In genomic region chr9:115164511-115164974, GRCh38 we compare ENCODE assay signal across 10 cellular contexts. TPM values are rescaled to one million over a fixed set of nuclear protein-coding genes. Genes with fewer than 3 reads are reported as not detected.
DNase-seq lines count a peak whose midpoint lies in the region; ATAC-seq and FAIRE-seq lines count a peak whose summit lies in the region.
"Had no signal": no experiment of that assay in that cellular context is flagged by ENCODE, and none has a peak within 500 bp of the region (broad histone marks: within the 10 kb centered on the region; RNA-seq: fewer than 3 reads in every experiment).

No MANE protein-coding gene starts in this region.

- no peak overlapping the region for H3K4me3 Mint-ChIP-seq in activated T-helper 1 cell treated with anti-CD3 and anti-CD28 coated beads, Interleukin-12 subunit alpha, Interleukin-12 subunit beta, Interleukin-2, Interleukin-4 antibody, amounts not matched to agents 30 ng/mL and 10 ng/mL and 1 ng/mL, durations not matched to agents 14 hours and 24 hours and 36 hours

- no peaks in the 10 kb centered on the region for H3K4me1 Mint-ChIP-seq in activated T-helper 1 cell treated with anti-CD3 and anti-CD28 coated beads, Interleukin-12 subunit alpha, Interleukin-12 subunit beta, Interleukin-2, Interleukin-4 antibody, amounts not matched to agents 30 ng/mL and 10 ng/mL and 1 ng/mL, durations not matched to agents 14 hours and 24 hours and 36 hours (ENCODE audit: low read depth)

- peaks cover 21% of the 10 kb centered on the region for H3K9me3 Mint-ChIP-seq in activated T-helper 1 cell treated with anti-CD3 and anti-CD28 coated beads, Interleukin-12 subunit alpha, Interleukin-12 subunit beta, Interleukin-2, Interleukin-4 antibody, amounts not matched to agents 30 ng/mL and 10 ng/mL and 1 ng/mL, durations not matched to agents 14 hours and 24 hours and 36 hours

- H3K27ac Mint-ChIP-seq in activated T-helper 1 cell treated with anti-CD3 and anti-CD28 coated beads, Interleukin-12 subunit alpha, Interleukin-12 subunit beta, Interleukin-2, Interleukin-4 antibody, amounts not matched to agents 30 ng/mL and 10 ng/mL and 1 ng/mL, durations not matched to agents 14 hours and 24 hours and 36 hours = no peak overlapping the region

- H3K27me3 Mint-ChIP-seq in activated T-helper 1 cell treated with anti-CD3 and anti-CD28 coated beads, Interleukin-12 subunit alpha, Interleukin-12 subunit beta, Interleukin-2, Interleukin-4 antibody, amounts not matched to agents 30 ng/mL and 10 ng/mL and 1 ng/mL, durations not matched to agents 14 hours and 24 hours and 36 hours (ENCODE audit: insufficient read depth) = peaks cover 6% of the 10 kb centered on the region

- FAIRE-seq in RCC 7860 (lab: Jason Lieb, UNC) (peak; percentile 98), frontal cortex (lab: Jason Lieb, UNC) (peak; percentile 26)

- peaks cover 5% of the 10 kb centered on the region for H3K36me3 Mint-ChIP-seq in activated T-helper 1 cell treated with anti-CD3 and anti-CD28 coated beads, Interleukin-12 subunit alpha, Interleukin-12 subunit beta, Interleukin-2, Interleukin-4 antibody, amounts not matched to agents 30 ng/mL and 10 ng/mL and 1 ng/mL, durations not matched to agents 14 hours and 24 hours and 36 hours (ENCODE audit: low read depth)

- no peak for ATAC-seq in HG03039 (IDR thresholded peaks at IDR 0.05; ENCODE audit: unreplicated experiment)

- DNase-seq in DMS 273 (lab: John Stamatoyannopoulos, UW; ENCODE audit: unreplicated experiment) = peak; percentile 38
- DNase-seq in DMS 273 treated with DMSO at 0.1 percent for 48 hours (lab: John Stamatoyannopoulos, UW) = no peak
- peak; percentile 98 for DNase-seq in RCC 7860 (ENCODE audit: low spot score)
- peak; percentile 10 to 36 for DNase-seq in frontal cortex (ENCODE audit: low spot score in 2 of 2)
- DNase-seq in stromal cell of bone marrow (ENCODE audit: low read depth) = peak; percentile 31
- no peak for DNase-seq in activated T-helper 1 cell treated with anti-CD3 and anti-CD28 coated beads, Interleukin-12 subunit alpha, Interleukin-12 subunit beta, Interleukin-2, Interleukin-4 antibody, amounts not matched to agents 30 ng/mL and 10 ng/mL and 1 ng/mL, durations not matched to agents 14 hours and 24 hours and 36 hours (ENCODE audit: low spot score)
- DNase-seq in NOMO-1 treated with dmso at 0.1 percent for 144 hours (lab: John Stamatoyannopoulos, UW; ENCODE audit: unreplicated experiment) = no peak
- DNase-seq: dermis blood vessel endothelial cell, NCI-H2081 treated with DMSO at 0.1 percent for 48 hours had no signal

- intact Hi-C loops in activated T-helper 1 cell treated with anti-CD3 and anti-CD28 coated beads, Interleukin-12 subunit alpha, Interleukin-12 subunit beta, Interleukin-2, Interleukin-4 antibody, amounts not matched to agents 30 ng/mL and 10 ng/mL and 1 ng/mL, durations not matched to agents 14 hours and 24 hours and 36 hours (cut with micrococcal nuclease) = no loop called here

RNA-seq across cellular contexts. Expression of gene TNC, which starts 46.6 kb away (rescaled TPM):
- 39.9 TPM for total RNA-seq in frontal cortex
- 0.60 and 0.61 TPM in 2 replicates for total RNA-seq in activated T-helper 1 cell treated with anti-CD3 and anti-CD28 coated beads, Interleukin-12 subunit alpha, Interleukin-12 subunit beta, Interleukin-2, Interleukin-4 antibody, amounts not matched to agents 30 ng/mL and 10 ng/mL and 1 ng/mL, durations not matched to agents 14 hours and 24 hours and 36 hours

Comparison
In these comparisons a context has a peak if more than half of its experiments do, and no peak if none do; other contexts are left out.
1. DNase-seq: peak in DMS 273 (single experiment), RCC 7860 (single experiment), frontal cortex (2 of 2) and stromal cell of bone marrow (single experiment); none in DMS 273 treated with DMSO at 0.1 percent for 48 hours (single experiment), activated T-helper 1 cell treated with anti-CD3 and anti-CD28 coated beads, Interleukin-12 subunit alpha, Interleukin-12 subunit beta, Interleukin-2, Interleukin-4 antibody, amounts not matched to agents 30 ng/mL and 10 ng/mL and 1 ng/mL, durations not matched to agents 14 hours and 24 hours and 36 hours (single experiment) and NOMO-1 treated with dmso at 0.1 percent for 144 hours (single experiment).
2. RNA of gene TNC, which starts 46.6 kb away (total RNA-seq): 39.9 TPM in frontal cortex (single experiment); 0.60 to 0.61 TPM in activated T-helper 1 cell treated with anti-CD3 and anti-CD28 coated beads, Interleukin-12 subunit alpha, Interleukin-12 subunit beta, Interleukin-2, Interleukin-4 antibody, amounts not matched to agents 30 ng/mL and 10 ng/mL and 1 ng/mL, durations not matched to agents 14 hours and 24 hours and 36 hours; every median in the first group is over 10 times any median in the second.